In the genomic region with DNA sequence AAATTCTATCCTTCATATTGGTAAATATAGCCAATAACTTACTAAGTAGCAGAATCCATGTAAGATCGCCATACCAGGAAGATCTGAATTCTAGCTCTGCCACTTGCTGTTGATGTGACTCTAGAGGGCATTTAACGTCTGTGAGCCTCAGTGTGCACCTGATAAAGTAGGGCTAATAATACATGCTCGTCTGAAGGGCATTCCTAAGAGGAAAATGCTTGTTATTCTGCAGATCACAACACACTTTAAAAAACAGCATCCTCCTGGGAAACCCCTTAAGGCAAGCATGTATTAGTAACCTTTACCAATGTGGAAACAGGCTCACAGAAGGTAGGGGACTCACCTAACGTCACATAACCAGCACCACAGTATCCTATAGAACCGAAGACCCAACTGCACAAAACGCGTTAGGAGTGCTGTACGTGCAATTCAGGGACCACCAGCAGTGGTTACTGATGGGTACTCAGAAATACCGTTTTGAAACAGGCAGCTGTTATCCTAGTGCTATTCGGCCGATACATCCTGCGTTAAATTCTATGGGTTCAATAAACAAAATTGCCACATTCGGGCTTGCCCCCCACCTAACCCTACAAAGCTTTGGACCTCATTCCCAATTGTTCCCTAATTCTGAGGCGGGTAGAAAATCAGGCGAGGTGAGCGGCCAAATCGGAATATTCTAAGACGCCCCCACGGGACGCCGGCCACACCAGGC, we compare ENCODE assay signal across 1 cellular context.
TF ChIP-seq lines count a peak whose summit lies in the region.

No MANE protein-coding gene starts in this region.

TF ChIP-seq in K562, 482 proteins besides CTCF, POLR2A, EP300 and RAD21 (continued from another document and continues in another):
- TF ChIP-seq, protein P1, sequence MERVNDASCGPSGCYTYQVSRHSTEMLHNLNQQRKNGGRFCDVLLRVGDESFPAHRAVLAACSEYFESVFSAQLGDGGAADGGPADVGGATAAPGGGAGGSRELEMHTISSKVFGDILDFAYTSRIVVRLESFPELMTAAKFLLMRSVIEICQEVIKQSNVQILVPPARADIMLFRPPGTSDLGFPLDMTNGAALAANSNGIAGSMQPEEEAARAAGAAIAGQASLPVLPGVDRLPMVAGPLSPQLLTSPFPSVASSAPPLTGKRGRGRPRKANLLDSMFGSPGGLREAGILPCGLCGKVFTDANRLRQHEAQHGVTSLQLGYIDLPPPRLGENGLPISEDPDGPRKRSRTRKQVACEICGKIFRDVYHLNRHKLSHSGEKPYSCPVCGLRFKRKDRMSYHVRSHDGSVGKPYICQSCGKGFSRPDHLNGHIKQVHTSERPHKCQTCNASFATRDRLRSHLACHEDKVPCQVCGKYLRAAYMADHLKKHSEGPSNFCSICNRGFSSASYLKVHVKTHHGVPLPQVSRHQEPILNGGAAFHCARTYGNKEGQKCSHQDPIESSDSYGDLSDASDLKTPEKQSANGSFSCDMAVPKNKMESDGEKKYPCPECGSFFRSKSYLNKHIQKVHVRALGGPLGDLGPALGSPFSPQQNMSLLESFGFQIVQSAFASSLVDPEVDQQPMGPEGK (CRISPR knock-in tag; IDR thresholded peaks at IDR 0.05; ENCODE audit: borderline replicate concordance) = no peak
- peak; percentile 13 for TF ChIP-seq CHD1 (IDR thresholded peaks at IDR 0.05; ENCODE audit: low read length)
- TF ChIP-seq ZNF507 (tag; conservative IDR thresholded peaks at IDR 0.05) = no peak
- TF ChIP-seq SMARCA4 (IDR thresholded peaks at IDR 0.05) = no peak
- no peak for TF ChIP-seq ZNF354B (CRISPR knock-in tag; IDR thresholded peaks at IDR 0.05)
- no peak for TF ChIP-seq ZNF143 (CRISPR knock-in tag; IDR thresholded peaks at IDR 0.05)
- no peak for TF ChIP-seq CHD4 (IDR thresholded peaks at IDR 0.05; ENCODE audit: insufficient read depth, insufficient replicate concordance, low read depth, low read length, poor library complexity, severe bottlenecking)
- TF ChIP-seq ZNF140 (CRISPR knock-in tag; IDR thresholded peaks at IDR 0.05) = no peak
- no peak for TF ChIP-seq POLR2G (IDR thresholded peaks at IDR 0.05; ENCODE audit: low read depth, low read length)
- TF ChIP-seq TSC22D4 (tag; IDR thresholded peaks at IDR 0.05) = no peak
- TF ChIP-seq, protein P2, sequence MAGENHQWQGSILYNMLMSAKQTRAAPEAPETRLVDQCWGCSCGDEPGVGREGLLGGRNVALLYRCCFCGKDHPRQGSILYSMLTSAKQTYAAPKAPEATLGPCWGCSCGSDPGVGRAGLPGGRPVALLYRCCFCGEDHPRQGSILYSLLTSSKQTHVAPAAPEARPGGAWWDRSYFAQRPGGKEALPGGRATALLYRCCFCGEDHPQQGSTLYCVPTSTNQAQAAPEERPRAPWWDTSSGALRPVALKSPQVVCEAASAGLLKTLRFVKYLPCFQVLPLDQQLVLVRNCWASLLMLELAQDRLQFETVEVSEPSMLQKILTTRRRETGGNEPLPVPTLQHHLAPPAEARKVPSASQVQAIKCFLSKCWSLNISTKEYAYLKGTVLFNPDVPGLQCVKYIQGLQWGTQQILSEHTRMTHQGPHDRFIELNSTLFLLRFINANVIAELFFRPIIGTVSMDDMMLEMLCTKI (IDR thresholded peaks at IDR 0.05; ENCODE audit: partially characterized antibody) = no peak
- TF ChIP-seq RBM17 (IDR thresholded peaks at IDR 0.05; ENCODE audit: borderline replicate concordance, low read depth, low read length) = no peak
- TF ChIP-seq ZBED1 (IDR thresholded peaks at IDR 0.05) = no peak
- no peak for TF ChIP-seq ZNF408 (CRISPR knock-in tag; IDR thresholded peaks at IDR 0.05; ENCODE audit: low read depth)
- TF ChIP-seq ZNF174 (CRISPR knock-in tag; IDR thresholded peaks at IDR 0.05) = no peak
- peak; percentile 26; the same call in 1 of the 2 replicates for TF ChIP-seq EGR1 (conservative IDR thresholded peaks at IDR 0.05)
- no peak for TF ChIP-seq ZC3H4 (CRISPR knock-in tag; IDR thresholded peaks at IDR 0.05; ENCODE audit: borderline replicate concordance)
- TF ChIP-seq BDP1 (IDR thresholded peaks at IDR 0.05; ENCODE audit: insufficient read depth, insufficient read length) = no peak
- no peak for TF ChIP-seq DACH1 (IDR thresholded peaks at IDR 0.05; ENCODE audit: partially characterized antibody)
- TF ChIP-seq HSF4 (CRISPR knock-in tag; IDR thresholded peaks at IDR 0.05; ENCODE audit: borderline replicate concordance) = no peak
- TF ChIP-seq, protein P3, sequence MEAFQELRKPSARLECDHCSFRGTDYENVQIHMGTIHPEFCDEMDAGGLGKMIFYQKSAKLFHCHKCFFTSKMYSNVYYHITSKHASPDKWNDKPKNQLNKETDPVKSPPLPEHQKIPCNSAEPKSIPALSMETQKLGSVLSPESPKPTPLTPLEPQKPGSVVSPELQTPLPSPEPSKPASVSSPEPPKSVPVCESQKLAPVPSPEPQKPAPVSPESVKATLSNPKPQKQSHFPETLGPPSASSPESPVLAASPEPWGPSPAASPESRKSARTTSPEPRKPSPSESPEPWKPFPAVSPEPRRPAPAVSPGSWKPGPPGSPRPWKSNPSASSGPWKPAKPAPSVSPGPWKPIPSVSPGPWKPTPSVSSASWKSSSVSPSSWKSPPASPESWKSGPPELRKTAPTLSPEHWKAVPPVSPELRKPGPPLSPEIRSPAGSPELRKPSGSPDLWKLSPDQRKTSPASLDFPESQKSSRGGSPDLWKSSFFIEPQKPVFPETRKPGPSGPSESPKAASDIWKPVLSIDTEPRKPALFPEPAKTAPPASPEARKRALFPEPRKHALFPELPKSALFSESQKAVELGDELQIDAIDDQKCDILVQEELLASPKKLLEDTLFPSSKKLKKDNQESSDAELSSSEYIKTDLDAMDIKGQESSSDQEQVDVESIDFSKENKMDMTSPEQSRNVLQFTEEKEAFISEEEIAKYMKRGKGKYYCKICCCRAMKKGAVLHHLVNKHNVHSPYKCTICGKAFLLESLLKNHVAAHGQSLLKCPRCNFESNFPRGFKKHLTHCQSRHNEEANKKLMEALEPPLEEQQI (IDR thresholded peaks at IDR 0.05) = no peak
- peak; percentile 1 for TF ChIP-seq ZNF146 (CRISPR knock-in tag; IDR thresholded peaks at IDR 0.05; ENCODE audit: unreplicated experiment)
- TF ChIP-seq NUFIP1 (IDR thresholded peaks at IDR 0.05; ENCODE audit: partially characterized antibody) = no peak
- TF ChIP-seq TBP (optimal IDR thresholded peaks at IDR 0.05; ENCODE audit: low read depth, low read length) = no peak
- no peak for TF ChIP-seq RBM14 (IDR thresholded peaks at IDR 0.05; ENCODE audit: borderline replicate concordance, insufficient read depth, low read depth, low read length)
- TF ChIP-seq ZNF224 (CRISPR knock-in tag; IDR thresholded peaks at IDR 0.05) = no peak
- TF ChIP-seq PHB (CRISPR knock-in tag; IDR thresholded peaks at IDR 0.05) = no peak
- no peak for TF ChIP-seq ZNF175 (CRISPR knock-in tag; IDR thresholded peaks at IDR 0.05; ENCODE audit: low read depth)
- TF ChIP-seq, protein P4, sequence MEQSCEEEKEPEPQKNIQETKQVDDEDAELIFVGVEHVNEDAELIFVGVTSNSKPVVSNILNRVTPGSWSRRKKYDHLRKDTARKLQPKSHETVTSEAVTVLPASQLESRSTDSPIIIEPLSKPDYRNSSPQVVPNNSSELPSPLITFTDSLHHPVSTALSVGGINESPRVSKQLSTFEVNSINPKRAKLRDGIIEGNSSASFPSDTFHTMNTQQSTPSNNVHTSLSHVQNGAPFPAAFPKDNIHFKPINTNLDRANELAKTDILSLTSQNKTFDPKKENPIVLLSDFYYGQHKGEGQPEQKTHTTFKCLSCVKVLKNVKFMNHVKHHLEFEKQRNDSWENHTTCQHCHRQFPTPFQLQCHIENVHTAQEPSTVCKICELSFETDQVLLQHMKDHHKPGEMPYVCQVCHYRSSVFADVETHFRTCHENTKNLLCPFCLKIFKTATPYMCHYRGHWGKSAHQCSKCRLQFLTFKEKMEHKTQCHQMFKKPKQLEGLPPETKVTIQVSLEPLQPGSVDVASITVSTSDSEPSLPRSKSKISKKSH (CRISPR knock-in tag; IDR thresholded peaks at IDR 0.05) = no peak
- TF ChIP-seq SMARCE1 (IDR thresholded peaks at IDR 0.05) = 0 out of 2 replicates have a peak, but pooled peaks have one; percentile 16
- TF ChIP-seq FOXA3 (CRISPR knock-in tag; conservative IDR thresholded peaks at IDR 0.05 in 1 of 2, IDR thresholded peaks at IDR 0.05 in 1 of 2) = no peak
- TF ChIP-seq, protein P5, sequence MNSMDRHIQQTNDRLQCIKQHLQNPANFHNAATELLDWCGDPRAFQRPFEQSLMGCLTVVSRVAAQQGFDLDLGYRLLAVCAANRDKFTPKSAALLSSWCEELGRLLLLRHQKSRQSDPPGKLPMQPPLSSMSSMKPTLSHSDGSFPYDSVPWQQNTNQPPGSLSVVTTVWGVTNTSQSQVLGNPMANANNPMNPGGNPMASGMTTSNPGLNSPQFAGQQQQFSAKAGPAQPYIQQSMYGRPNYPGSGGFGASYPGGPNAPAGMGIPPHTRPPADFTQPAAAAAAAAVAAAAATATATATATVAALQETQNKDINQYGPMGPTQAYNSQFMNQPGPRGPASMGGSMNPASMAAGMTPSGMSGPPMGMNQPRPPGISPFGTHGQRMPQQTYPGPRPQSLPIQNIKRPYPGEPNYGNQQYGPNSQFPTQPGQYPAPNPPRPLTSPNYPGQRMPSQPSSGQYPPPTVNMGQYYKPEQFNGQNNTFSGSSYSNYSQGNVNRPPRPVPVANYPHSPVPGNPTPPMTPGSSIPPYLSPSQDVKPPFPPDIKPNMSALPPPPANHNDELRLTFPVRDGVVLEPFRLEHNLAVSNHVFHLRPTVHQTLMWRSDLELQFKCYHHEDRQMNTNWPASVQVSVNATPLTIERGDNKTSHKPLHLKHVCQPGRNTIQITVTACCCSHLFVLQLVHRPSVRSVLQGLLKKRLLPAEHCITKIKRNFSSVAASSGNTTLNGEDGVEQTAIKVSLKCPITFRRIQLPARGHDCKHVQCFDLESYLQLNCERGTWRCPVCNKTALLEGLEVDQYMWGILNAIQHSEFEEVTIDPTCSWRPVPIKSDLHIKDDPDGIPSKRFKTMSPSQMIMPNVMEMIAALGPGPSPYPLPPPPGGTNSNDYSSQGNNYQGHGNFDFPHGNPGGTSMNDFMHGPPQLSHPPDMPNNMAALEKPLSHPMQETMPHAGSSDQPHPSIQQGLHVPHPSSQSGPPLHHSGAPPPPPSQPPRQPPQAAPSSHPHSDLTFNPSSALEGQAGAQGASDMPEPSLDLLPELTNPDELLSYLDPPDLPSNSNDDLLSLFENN (IDR thresholded peaks at IDR 0.05; ENCODE audit: low read depth in 2 of 2, low read length in 2 of 2) = no peak
- TF ChIP-seq, protein P6, sequence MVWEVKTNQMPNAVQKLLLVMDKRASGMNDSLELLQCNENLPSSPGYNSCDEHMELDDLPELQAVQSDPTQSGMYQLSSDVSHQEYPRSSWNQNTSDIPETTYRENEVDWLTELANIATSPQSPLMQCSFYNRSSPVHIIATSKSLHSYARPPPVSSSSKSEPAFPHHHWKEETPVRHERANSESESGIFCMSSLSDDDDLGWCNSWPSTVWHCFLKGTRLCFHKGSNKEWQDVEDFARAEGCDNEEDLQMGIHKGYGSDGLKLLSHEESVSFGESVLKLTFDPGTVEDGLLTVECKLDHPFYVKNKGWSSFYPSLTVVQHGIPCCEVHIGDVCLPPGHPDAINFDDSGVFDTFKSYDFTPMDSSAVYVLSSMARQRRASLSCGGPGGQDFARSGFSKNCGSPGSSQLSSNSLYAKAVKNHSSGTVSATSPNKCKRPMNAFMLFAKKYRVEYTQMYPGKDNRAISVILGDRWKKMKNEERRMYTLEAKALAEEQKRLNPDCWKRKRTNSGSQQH (CRISPR knock-in tag; IDR thresholded peaks at IDR 0.05) = no peak
- TF ChIP-seq, protein P7, sequence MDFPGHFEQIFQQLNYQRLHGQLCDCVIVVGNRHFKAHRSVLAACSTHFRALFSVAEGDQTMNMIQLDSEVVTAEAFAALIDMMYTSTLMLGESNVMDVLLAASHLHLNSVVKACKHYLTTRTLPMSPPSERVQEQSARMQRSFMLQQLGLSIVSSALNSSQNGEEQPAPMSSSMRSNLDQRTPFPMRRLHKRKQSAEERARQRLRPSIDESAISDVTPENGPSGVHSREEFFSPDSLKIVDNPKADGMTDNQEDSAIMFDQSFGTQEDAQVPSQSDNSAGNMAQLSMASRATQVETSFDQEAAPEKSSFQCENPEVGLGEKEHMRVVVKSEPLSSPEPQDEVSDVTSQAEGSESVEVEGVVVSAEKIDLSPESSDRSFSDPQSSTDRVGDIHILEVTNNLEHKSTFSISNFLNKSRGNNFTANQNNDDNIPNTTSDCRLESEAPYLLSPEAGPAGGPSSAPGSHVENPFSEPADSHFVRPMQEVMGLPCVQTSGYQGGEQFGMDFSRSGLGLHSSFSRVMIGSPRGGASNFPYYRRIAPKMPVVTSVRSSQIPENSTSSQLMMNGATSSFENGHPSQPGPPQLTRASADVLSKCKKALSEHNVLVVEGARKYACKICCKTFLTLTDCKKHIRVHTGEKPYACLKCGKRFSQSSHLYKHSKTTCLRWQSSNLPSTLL (IDR thresholded peaks at IDR 0.05) = no peak
- no peak for TF ChIP-seq ZNF707 (CRISPR knock-in tag; conservative IDR thresholded peaks at IDR 0.05)
- no peak for TF ChIP-seq ETV5 (CRISPR knock-in tag; IDR thresholded peaks at IDR 0.05; ENCODE audit: low read depth)
- TF ChIP-seq SRSF7 (optimal IDR thresholded peaks at IDR 0.05; ENCODE audit: low read depth, low read length) = no peak
- no peak for TF ChIP-seq KHSRP (IDR thresholded peaks at IDR 0.05)
- no peak for TF ChIP-seq ZFP36 (IDR thresholded peaks at IDR 0.05; ENCODE audit: low read depth, low read length, partially characterized antibody)
- TF ChIP-seq CBX8 (IDR thresholded peaks at IDR 0.05; ENCODE audit: borderline replicate concordance, extremely low read depth, low read depth, low read length, poor library complexity, severe bottlenecking) = no peak
- TF ChIP-seq ZNF445 (CRISPR knock-in tag; IDR thresholded peaks at IDR 0.05; ENCODE audit: low read depth) = no peak
- TF ChIP-seq TOE1 (IDR thresholded peaks at IDR 0.05; ENCODE audit: borderline replicate concordance) = no peak
- no peak for TF ChIP-seq TOE1 (CRISPR knock-in tag; IDR thresholded peaks at IDR 0.05; ENCODE audit: borderline replicate concordance, low read depth)
- no peak for TF ChIP-seq HNRNPH1 (optimal IDR thresholded peaks at IDR 0.05; ENCODE audit: low read depth, low read length)
- TF ChIP-seq RBM39 (optimal IDR thresholded peaks at IDR 0.05; ENCODE audit: low read depth, low read length) = no peak
- TF ChIP-seq, protein P8, sequence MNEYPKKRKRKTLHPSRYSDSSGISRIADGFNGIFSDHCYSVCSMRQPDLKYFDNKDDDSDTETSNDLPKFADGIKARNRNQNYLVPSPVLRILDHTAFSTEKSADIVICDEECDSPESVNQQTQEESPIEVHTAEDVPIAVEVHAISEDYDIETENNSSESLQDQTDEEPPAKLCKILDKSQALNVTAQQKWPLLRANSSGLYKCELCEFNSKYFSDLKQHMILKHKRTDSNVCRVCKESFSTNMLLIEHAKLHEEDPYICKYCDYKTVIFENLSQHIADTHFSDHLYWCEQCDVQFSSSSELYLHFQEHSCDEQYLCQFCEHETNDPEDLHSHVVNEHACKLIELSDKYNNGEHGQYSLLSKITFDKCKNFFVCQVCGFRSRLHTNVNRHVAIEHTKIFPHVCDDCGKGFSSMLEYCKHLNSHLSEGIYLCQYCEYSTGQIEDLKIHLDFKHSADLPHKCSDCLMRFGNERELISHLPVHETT (CRISPR knock-in tag; conservative IDR thresholded peaks at IDR 0.05 in 1 of 2, IDR thresholded peaks at IDR 0.05 in 1 of 2) = 0 out of 4 replicates have a peak, but pooled peaks of 1 of the 2 experiments have one; percentile 10
- TF ChIP-seq ZNF316 (IDR thresholded peaks at IDR 0.05) = no peak
- TF ChIP-seq GATA2 (CRISPR knock-in tag; IDR thresholded peaks at IDR 0.05) = no peak
